In genomic region chr2:86720541-86721320, GRCh38 we compare ENCODE assay signal across 8 cellular contexts. TPM values are rescaled to one million over a fixed set of nuclear protein-coding genes. Genes with fewer than 3 reads are reported as not detected.
A peak's percentile ranks its signal among the peaks of the same experiment; 100 is the strongest.
DNase-seq lines count a peak whose midpoint lies in the region; ATAC-seq and TF ChIP-seq lines count a peak whose summit lies in the region.
"Not testable (repeated sequence)": the region's sequence is repeated elsewhere in the genome, so short reads cannot be mapped to it uniquely, and the experiment has no call there.

No MANE protein-coding gene starts in this region.

- not testable (repeated sequence) for H3K9me3 ChIP-seq in CD8-positive, alpha-beta T cell (ENCODE audit: low read length)

- not testable (repeated sequence) for H3K4me1 Mint-ChIP-seq in CD8-positive, alpha-beta T cell (ENCODE audit: low read depth)
- peaks cover 2 to 15% (median 5%) of the 10 kb centered on the region in 4 donors for H3K4me1 Mint-ChIP-seq in naive thymus-derived CD8-positive, alpha-beta T cell

- intact Hi-C loops in CD8-positive, alpha-beta T cell (cut with DNase I, micrococcal nuclease): not testable (repeated sequence)

- H3K36me3 ChIP-seq in CD8-positive, alpha-beta T cell (ENCODE audit: insufficient read depth, low read length): not testable (repeated sequence)

- H3K27ac ChIP-seq in CD8-positive, alpha-beta T cell (ENCODE audit: low read depth, low read length): peak overlapping the region; percentile 60

- not testable (repeated sequence) for H3K27me3 ChIP-seq in CD8-positive, alpha-beta T cell (ENCODE audit: insufficient read depth, low read length)

- peak; percentile 27 to 73 (median 53) for DNase-seq in CD8-positive, alpha-beta T cell
- DNase-seq in T follicular helper cell (ENCODE audit: low read depth): peak; percentile 49
- DNase-seq in activated naive CD4-positive, alpha-beta T cell treated with anti-CD3 and anti-CD28 coated beads, Interleukin-2, amount 50 U/mL, for 16 hours: peak; percentile 65
- DNase-seq in fibroblast of villous mesenchyme (ENCODE audit: low read depth): peak; percentile 47
- peak in 9 of 10 donors; percentile 41 to 78 (median 61) for DNase-seq in naive thymus-derived CD8-positive, alpha-beta T cell
- DNase-seq in stimulated activated CD8-positive, alpha-beta memory T cell treated with anti-CD3 and anti-CD28 coated beads, Interleukin-4, amount 100 ng/mL, for 1 hour (ENCODE audit: low read depth in 2 of 2, low spot score in 1 of 2): peak; percentile 9 to 14

- H3K27ac Mint-ChIP-seq in CD8-positive, alpha-beta T cell: peak overlapping the region; percentile 89
- peak overlapping the region in 9 of 10 donors; percentile 46 to 91 (median 75) for H3K27ac Mint-ChIP-seq in naive thymus-derived CD8-positive, alpha-beta T cell

- H3K4me3 ChIP-seq in CD8-positive, alpha-beta T cell (ENCODE audit: low read depth, low read length): peak overlapping the region; percentile 60
- H3K4me3 ChIP-seq in fibroblast of villous mesenchyme (ENCODE audit: low read depth, low read length): peak overlapping the region; percentile 64

- ATAC-seq in CD8-positive, alpha-beta T cell: peak; percentile 23
- ATAC-seq in GM21515 (IDR thresholded peaks at IDR 0.05; ENCODE audit: unreplicated experiment) (peak; percentile 31), HG03565 (IDR thresholded peaks at IDR 0.05; ENCODE audit: unreplicated experiment) (peak; percentile 20)
- peak; percentile 39 to 49 for ATAC-seq in naive thymus-derived CD8-positive, alpha-beta T cell

- H3K36me3 Mint-ChIP-seq in CD8-positive, alpha-beta T cell; naive thymus-derived CD8-positive, alpha-beta T cell: not testable (repeated sequence)

- not testable (repeated sequence) for TF ChIP-seq CTCF in CD8-positive, alpha-beta T cell (IDR thresholded peaks at IDR 0.05); fibroblast of villous mesenchyme (IDR thresholded peaks at IDR 0.05; ENCODE audit: insufficient read depth, low read depth, low read length)

- H3K27me3 Mint-ChIP-seq in CD8-positive, alpha-beta T cell (ENCODE audit: low read depth); naive thymus-derived CD8-positive, alpha-beta T cell: not testable (repeated sequence)

- H3K4me1 ChIP-seq in CD8-positive, alpha-beta T cell (ENCODE audit: insufficient read depth, low read length): not testable (repeated sequence)

- peak overlapping the region; percentile 86 for H3K4me3 Mint-ChIP-seq in CD8-positive, alpha-beta T cell
- peak overlapping the region; percentile 74 to 89 (median 84) for H3K4me3 Mint-ChIP-seq in naive thymus-derived CD8-positive, alpha-beta T cell

- CTCF ChIA-PET in CD8-positive, alpha-beta T cell (lab: Charles Lee): not testable (repeated sequence)

- POLR2A ChIA-PET in CD8-positive, alpha-beta T cell (lab: Charles Lee): interaction anchor here (0.6 kb wide), 1 partner anchor 448 kb away, joined by 3 read pairs; no protein-coding TSS in a partner anchor
- POLR2A ChIA-PET in naive thymus-derived CD8-positive, alpha-beta T cell (lab: Charles Lee): not testable (repeated sequence)

- H3K9me3 Mint-ChIP-seq in CD8-positive, alpha-beta T cell; naive thymus-derived CD8-positive, alpha-beta T cell: not testable (repeated sequence)

RNA-seq across cellular contexts. Expression of gene RMND5A, which starts 0.6 kb away (rescaled TPM):
- total RNA-seq in CD8-positive, alpha-beta T cell: 10 to 100 TPM; 47.1 to 53.6 TPM
- total RNA-seq in fibroblast of villous mesenchyme: 15.5 and 24.6 TPM in 2 replicates
- 10 to 100 TPM; 40.7 to 46.6 TPM for total RNA-seq in naive thymus-derived CD8-positive, alpha-beta T cell
- polyA plus RNA-seq in naive thymus-derived CD8-positive, alpha-beta T cell: 10 to 100 TPM; 16.4 to 22.2 (median 21.6) TPM

Comparison
In these comparisons a context has a peak if more than half of its experiments do, and no peak if none do; other contexts are left out.
1. Peak in every context shown above with its lines: DNase-seq, ATAC-seq, H3K4me3 ChIP-seq and H3K27ac ChIP-seq.
2. DNase-seq: peak in every context shown above with its lines; median percentile 65 in activated naive CD4-positive, alpha-beta T cell treated with anti-CD3 and anti-CD28 coated beads, Interleukin-2, amount 50 U/mL, for 16 hours; 61 in naive thymus-derived CD8-positive, alpha-beta T cell; 53 in CD8-positive, alpha-beta T cell; 49 in T follicular helper cell; 47 in fibroblast of villous mesenchyme; 12 in stimulated activated CD8-positive, alpha-beta memory T cell treated with anti-CD3 and anti-CD28 coated beads, Interleukin-4, amount 100 ng/mL, for 1 hour.